In genomic region chrX:147917700-147918694, GRCh38 we compare ENCODE assay signal across 8 cellular contexts. TPM values are rescaled to one million over a fixed set of nuclear protein-coding genes. Genes with fewer than 3 reads are reported as not detected.
DNase-seq lines count a peak whose midpoint lies in the region; ATAC-seq and TF ChIP-seq lines count a peak whose summit lies in the region.

No MANE protein-coding gene starts in this region.

- H3K27me3 ChIP-seq in WERI-Rb-1 (ENCODE audit: insufficient read depth, low read depth, severe bottlenecking), result peaks cover 6% of the 10 kb centered on the region
- H3K27me3 ChIP-seq in foreskin keratinocyte, result no peaks in the 10 kb centered on the region
- H3K27me3 ChIP-seq in right atrium auricular region, result no peaks in the 10 kb centered on the region

- peak overlapping the region; percentile 31 to 86 (median 79) for H3K27ac Mint-ChIP-seq in CD14-positive monocyte
- H3K27ac Mint-ChIP-seq in activated naive CD4-positive, alpha-beta T cell treated with anti-CD3 and anti-CD28 coated beads, Interleukin-2, amount 50 U/mL, for 72 hours, result peak overlapping the region; percentile 50 to 85

- H3K9me3 Mint-ChIP-seq in CD14-positive monocyte, result no peaks in the 10 kb centered on the region
- H3K9me3 Mint-ChIP-seq in activated naive CD4-positive, alpha-beta T cell treated with anti-CD3 and anti-CD28 coated beads, Interleukin-2, amount 50 U/mL, for 72 hours, result no peaks in the 10 kb centered on the region

- H3K36me3 ChIP-seq in WERI-Rb-1 (no peaks in the 10 kb centered on the region), right atrium auricular region (no peaks in the 10 kb centered on the region)

- H3K4me3 Mint-ChIP-seq in CD14-positive monocyte, result no peak overlapping the region

- ATAC-seq in GM19351 (IDR thresholded peaks at IDR 0.05; ENCODE audit: unreplicated experiment) (peak; percentile 87), HG03378 (IDR thresholded peaks at IDR 0.05; ENCODE audit: unreplicated experiment) (peak; percentile 91), foreskin keratinocyte (no peak)
- peak; percentile 83 to 90 for ATAC-seq in activated naive CD4-positive, alpha-beta T cell treated with anti-CD3 and anti-CD28 coated beads, Interleukin-2, amount 50 U/mL, for 72 hours

- H3K27ac ChIP-seq in WERI-Rb-1 (no peak overlapping the region), foreskin keratinocyte (no peak overlapping the region), right atrium auricular region (no peak overlapping the region)

- H3K9me3 ChIP-seq in WERI-Rb-1 (ENCODE audit: severe bottlenecking) (no peaks in the 10 kb centered on the region), right atrium auricular region (no peaks in the 10 kb centered on the region)

- no peak overlapping the region for H3K4me3 ChIP-seq in WERI-Rb-1 (ENCODE audit: low read depth, low read length)
- H3K4me3 ChIP-seq in right atrium auricular region, result no peak overlapping the region

- H3K27me3 Mint-ChIP-seq in CD14-positive monocyte (ENCODE audit: low read depth in 3 of 3), result peaks cover 0 to 1% (median 0%) of the 10 kb centered on the region in 3 donors

- no peak for TF ChIP-seq CTCF in CD14-positive monocyte (IDR thresholded peaks at IDR 0.05)
- TF ChIP-seq CTCF in WERI-Rb-1 (IDR thresholded peaks at IDR 0.05; ENCODE audit: low read depth, low read length), result no peak
- no peak for TF ChIP-seq CTCF in foreskin keratinocyte (conservative IDR thresholded peaks at IDR 0.05)
- no peak for TF ChIP-seq CTCF in right atrium auricular region (IDR thresholded peaks at IDR 0.05)

- intact Hi-C loops in CD14-positive monocyte (cut with micrococcal nuclease), result loop anchor here in 1 of 2 donors (10.0 kb wide), 1 partner anchor 1587 kb away; the partner anchor contains the start of gene IDS

- peaks cover 0 to 5% of the 10 kb centered on the region in 2 donors for H3K36me3 Mint-ChIP-seq in CD14-positive monocyte
- no peaks in the 10 kb centered on the region for H3K36me3 Mint-ChIP-seq in activated naive CD4-positive, alpha-beta T cell treated with anti-CD3 and anti-CD28 coated beads, Interleukin-2, amount 50 U/mL, for 72 hours

- DNase-seq in CD14-positive monocyte (ENCODE audit: low spot score) (no peak), WERI-Rb-1 (no peak), foreskin keratinocyte (no peak), inferior parietal cortex (ENCODE audit: extremely low spot score) (no peak), right atrium auricular region (ENCODE audit: low spot score) (no peak)
- no peak for DNase-seq in activated naive CD4-positive, alpha-beta T cell treated with anti-CD3 and anti-CD28 coated beads, Interleukin-2, amount 50 U/mL, for 72 hours (ENCODE audit: low spot score in 2 of 2)

- H3K4me1 Mint-ChIP-seq in CD14-positive monocyte, result peaks cover 44% of the 10 kb centered on the region

- H3K4me1 ChIP-seq in foreskin keratinocyte (no peaks in the 10 kb centered on the region), right atrium auricular region (no peaks in the 10 kb centered on the region)

RNA-seq across cellular contexts. Expression of gene FMR1, which starts 6.3 kb away (rescaled TPM):
- 1 to 10 TPM; 3.7 to 5.1 TPM for polyA plus RNA-seq in CD14-positive monocyte
- 10 to 100 TPM; 35.7 to 41.9 TPM for total RNA-seq in activated naive CD4-positive, alpha-beta T cell treated with anti-CD3 and anti-CD28 coated beads, Interleukin-2, amount 50 U/mL, for 72 hours
- 24.7 and 26.4 TPM in 2 replicates for total RNA-seq in foreskin keratinocyte
- polyA plus RNA-seq in foreskin keratinocyte, result 8.2 and 9.9 TPM in 2 replicates
- total RNA-seq in right atrium auricular region, result 10 to 100 TPM; 18.1 to 18.3 TPM
